In genomic region chr2:149068996-149069888, GRCh38 we compare ENCODE assay signal across 9 cellular contexts. TPM values are rescaled to one million over a fixed set of nuclear protein-coding genes. Genes with fewer than 3 reads are reported as not detected.
A peak's percentile ranks its signal among the peaks of the same experiment; 100 is the strongest.
DNase-seq lines count a peak whose midpoint lies in the region; ATAC-seq, FAIRE-seq and TF ChIP-seq lines count a peak whose summit lies in the region.
"Had no signal": no experiment of that assay in that cellular context is flagged by ENCODE, and none has a peak within 500 bp of the region (broad histone marks: within the 10 kb centered on the region; RNA-seq: fewer than 3 reads in every experiment).

No MANE protein-coding gene starts in this region.

- no peaks in the 10 kb centered on the region for H3K36me3 Mint-ChIP-seq in activated T-cell treated with anti-CD3 and anti-CD28 coated beads, Interleukin-2, amount 50 U/mL, for 72 hours (ENCODE audit: insufficient read depth in 2 of 2)

- peak overlapping the region in 9 of 11 experiments; percentile 23 to 70 (median 60); a peak in 18 of 22 replicates for H3K27ac ChIP-seq in BLaER1 treated with 17β-estradiol and CSF1 and Interleukin-3, amounts not matched to agents 10 nM and 100 nM
- H3K27ac ChIP-seq in left lung, result no peak overlapping the region
- H3K27ac ChIP-seq in small intestine (ENCODE audit: low read depth in 1 of 2, low read length in 1 of 2), result no peak overlapping the region

- 55 to 78% (median 65%) methylated on average over 5 of the region's 5 CpGs for WGBS in small intestine, 3 donors

- peaks cover 8 to 20% (median 17%) of the 10 kb centered on the region in 10 experiments; a peak in 17 of 20 replicates for H3K4me1 ChIP-seq in BLaER1 treated with 17β-estradiol and CSF1 and Interleukin-3, amounts not matched to agents 10 nM and 100 nM
- peaks cover 0 to 5% of the 10 kb centered on the region in 2 donors for H3K4me1 ChIP-seq in left lung
- peaks cover 0 to 5% of the 10 kb centered on the region in 2 donors for H3K4me1 ChIP-seq in small intestine (ENCODE audit: control insufficient read depth in 2 of 2, insufficient read depth in 1 of 2, low read depth in 1 of 2, low read length in 1 of 2)

- peak overlapping the region; percentile 5 to 72 (median 47); a peak in 20 of 22 replicates for H3K4me2 ChIP-seq in BLaER1 treated with 17β-estradiol and CSF1 and Interleukin-3, amounts not matched to agents 10 nM and 100 nM

- no peak for TF ChIP-seq CTCF in left lung (IDR thresholded peaks at IDR 0.05)

- peak overlapping the region in 2 of 11 experiments; percentile 25 to 34; a peak in 3 of 22 replicates for H3K9ac ChIP-seq in BLaER1 treated with 17β-estradiol and CSF1 and Interleukin-3, amounts not matched to agents 10 nM and 100 nM

- H3K27me3 ChIP-seq in BLaER1 treated with 17β-estradiol and CSF1 and Interleukin-3, amounts not matched to agents 10 nM and 100 nM, result no peaks in the 10 kb centered on the region
- H3K27me3 ChIP-seq in left lung (no peaks in the 10 kb centered on the region), small intestine (ENCODE audit: control insufficient read depth in 2 of 2, insufficient read depth in 2 of 2, low read length in 2 of 2) (peaks cover 0 to 2% of the 10 kb centered on the region in 2 donors)

- DNase-seq in M059J (ENCODE audit: low read depth) (peak; percentile 99), left lung (no peak), HK-2 (ENCODE audit: unreplicated experiment) (no peak), small intestine (no peak)
- peak; percentile 18 to 21 for DNase-seq in activated T-cell treated with anti-CD3 and anti-CD28 coated beads, Interleukin-2, amount 50 U/mL, for 72 hours
- DNase-seq: NK-92 treated with Interleukin-12 subunit alpha and Interleukin-12 subunit beta, amount 100 ng/mL, for 24 hours had no signal

- peaks cover 17% of the 10 kb centered on the region for H3K4me1 Mint-ChIP-seq in activated T-cell treated with anti-CD3 and anti-CD28 coated beads, Interleukin-2, amount 50 U/mL, for 72 hours (ENCODE audit: low read depth)

- H3K27me3 Mint-ChIP-seq in activated T-cell treated with anti-CD3 and anti-CD28 coated beads, Interleukin-2, amount 50 U/mL, for 72 hours (ENCODE audit: low read depth), result peaks cover 22% of the 10 kb centered on the region

- no peaks in the 10 kb centered on the region for H4K20me1 ChIP-seq in BLaER1 treated with 17β-estradiol and CSF1 and Interleukin-3, amounts not matched to agents 10 nM and 100 nM

- H3K9me3 ChIP-seq in BLaER1 treated with 17β-estradiol and CSF1 and Interleukin-3, amounts not matched to agents 10 nM and 100 nM (replicated peaks in 1 of 11), result 0 out of 22 replicates have a peak, but pooled peaks cover 0 to 4% (median 0%) of the 10 kb centered on the region in 11 experiments
- H3K9me3 ChIP-seq in left lung (no peaks in the 10 kb centered on the region), small intestine (ENCODE audit: control insufficient read depth, low read depth) (no peaks in the 10 kb centered on the region)

- peak overlapping the region; percentile 2 to 47 for H3K4me3 Mint-ChIP-seq in activated T-cell treated with anti-CD3 and anti-CD28 coated beads, Interleukin-2, amount 50 U/mL, for 72 hours

- H3K36me3 ChIP-seq in BLaER1 treated with 17β-estradiol and CSF1 and Interleukin-3, amounts not matched to agents 10 nM and 100 nM, result no peaks in the 10 kb centered on the region
- H3K36me3 ChIP-seq in left lung, result no peaks in the 10 kb centered on the region
- no peaks in the 10 kb centered on the region for H3K36me3 ChIP-seq in small intestine (ENCODE audit: control insufficient read depth in 2 of 2, insufficient read depth in 2 of 2, low read length in 2 of 2)

- peak overlapping the region; percentile 83 for H3K27ac Mint-ChIP-seq in activated T-cell treated with anti-CD3 and anti-CD28 coated beads, Interleukin-2, amount 50 U/mL, for 72 hours

- FAIRE-seq in small intestine (lab: Jason Lieb, UNC), result no peak

- intact Hi-C loops in left lung (cut with DNase I), result no loop called here

- no peak overlapping the region for H3K4me3 ChIP-seq in BLaER1 treated with 17β-estradiol and CSF1 and Interleukin-3, amounts not matched to agents 10 nM and 100 nM
- no peak overlapping the region for H3K4me3 ChIP-seq in left lung
- H3K4me3 ChIP-seq in small intestine (ENCODE audit: low read depth in 1 of 2, low read length in 2 of 2), result no peak overlapping the region

- peak; percentile 94 for ATAC-seq in activated T-cell treated with anti-CD3 and anti-CD28 coated beads, Interleukin-2, amount 50 U/mL, for 72 hours (replicated peaks in 1 of 2)
- ATAC-seq in left lung, result peak; percentile 55
- ATAC-seq in GM18858 (IDR thresholded peaks at IDR 0.05; ENCODE audit: unreplicated experiment), result no peak
- no peak for ATAC-seq in HG03175 (IDR thresholded peaks at IDR 0.05; ENCODE audit: unreplicated experiment)

- peaks cover 2% of the 10 kb centered on the region in 2 donors for H3K9me3 Mint-ChIP-seq in activated T-cell treated with anti-CD3 and anti-CD28 coated beads, Interleukin-2, amount 50 U/mL, for 72 hours

RNA-seq across cellular contexts. Expression of gene LYPD6B, which starts 30.7 kb away (rescaled TPM):
- 27.0 and 28.8 TPM in 2 replicates for total RNA-seq in M059J (2014; rRNA removed; shearing (Covaris generic))
- total RNA-seq in activated T-cell treated with anti-CD3 and anti-CD28 coated beads, Interleukin-2, amount 50 U/mL, for 72 hours, result not detected
- under 1 TPM; 0.79 to 0.81 TPM for total RNA-seq in left lung
- 10 to 100 TPM in 2 of 3 donors, 1 to 10 TPM in 1; 4.4 to 28.0 (median 11.1) TPM for polyA plus RNA-seq in small intestine

Comparison
In these comparisons a context has a peak if more than half of its experiments do, and no peak if none do; other contexts are left out.
1. H3K27ac ChIP-seq: peak in BLaER1 treated with 17β-estradiol and CSF1 and Interleukin-3, amounts not matched to agents 10 nM and 100 nM (9 of 11); none in left lung (0 of 2) and small intestine (0 of 2).
2. DNase-seq: peak in M059J (single experiment) and activated T-cell treated with anti-CD3 and anti-CD28 coated beads, Interleukin-2, amount 50 U/mL, for 72 hours (2 of 2); none in left lung (0 of 2), HK-2 (single experiment) and small intestine (single experiment).
3. ATAC-seq: peak in activated T-cell treated with anti-CD3 and anti-CD28 coated beads, Interleukin-2, amount 50 U/mL, for 72 hours (2 of 2) and left lung (single experiment); none in GM18858 (single experiment) and HG03175 (single experiment).
4. RNA of gene LYPD6B, which starts 30.7 kb away (total RNA-seq): 27.0 to 28.8 TPM in M059J; 0.79 to 0.81 TPM in left lung and not detected in activated T-cell treated with anti-CD3 and anti-CD28 coated beads, Interleukin-2, amount 50 U/mL, for 72 hours; every median in the first group is over 10 times any median in the second.